8 cellular contexts compared by ENCODE assay signal in the genomic region with DNA sequence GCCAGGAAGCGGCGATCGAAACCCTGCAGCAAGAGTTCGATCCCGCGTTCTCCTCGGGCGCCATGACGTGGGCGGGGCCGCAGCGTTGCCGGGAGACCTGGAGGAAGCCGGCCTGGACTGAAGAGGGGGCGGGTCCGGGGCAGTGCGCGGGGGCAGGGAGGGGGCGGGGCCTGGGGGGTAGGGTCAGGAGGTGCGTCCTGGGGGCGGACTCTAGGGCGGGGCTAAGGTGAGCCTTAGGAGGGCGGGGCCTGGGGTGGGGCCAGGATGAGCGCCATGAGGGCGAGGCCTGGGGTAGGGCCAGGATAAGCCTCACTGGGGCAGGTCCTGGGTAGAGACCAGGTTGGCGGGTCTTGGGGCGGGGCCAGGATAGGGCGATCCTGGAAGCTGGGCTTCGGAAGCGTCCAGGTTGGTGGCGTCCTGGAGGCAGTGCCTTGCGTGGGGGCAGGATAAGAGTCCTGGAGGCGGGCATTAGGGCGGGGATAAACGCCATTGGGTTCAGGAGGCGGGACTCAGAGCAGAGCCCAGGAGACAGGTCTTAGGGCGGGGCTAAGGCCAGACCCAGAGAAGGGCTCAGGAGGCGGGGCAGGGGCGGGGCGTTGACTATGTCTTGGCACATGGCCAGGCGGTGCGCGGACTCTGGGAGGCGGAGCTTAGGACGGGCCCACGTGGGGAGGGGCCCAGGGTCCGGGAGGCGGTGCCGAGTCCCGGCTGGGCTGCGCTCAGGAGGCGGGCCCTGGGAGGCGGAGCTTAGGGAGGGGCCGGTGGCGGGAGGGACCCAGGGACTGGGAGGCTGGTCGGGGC. TPM values are rescaled to one million over a fixed set of nuclear protein-coding genes. Genes with fewer than 3 reads are reported as not detected.
DNase-seq lines count a peak whose midpoint lies in the region; ATAC-seq, FAIRE-seq and TF ChIP-seq lines count a peak whose summit lies in the region.
"Not testable (repeated sequence)": the region's sequence is repeated elsewhere in the genome, so short reads cannot be mapped to it uniquely, and the experiment has no call there.

No MANE protein-coding gene starts in this region.

- CTCF ChIA-PET in A549 (lab: Yijun Ruan, JAX) = not testable (repeated sequence)

- peak; percentile 43 for TF ChIP-seq POLR2A in A549 (IDR thresholded peaks at IDR 0.05; ENCODE audit: low read length)

- not testable (repeated sequence) for H3K36me3 ChIP-seq in skeletal muscle satellite cell (ENCODE audit: insufficient read depth, low read length)

- not testable (repeated sequence) for TF ChIP-seq RAD21 in A549 (conservative IDR thresholded peaks at IDR 0.05 in 1 of 2, IDR thresholded peaks at IDR 0.05 in 1 of 2)

- FAIRE-seq in A549 (lab: Jason Lieb, UNC) = not testable (repeated sequence)

- TF ChIP-seq CTCF in A549 (IDR thresholded peaks at IDR 0.05); cardiac fibroblast (IDR thresholded peaks at IDR 0.05; ENCODE audit: low read depth, low read length): not testable (repeated sequence)

- not testable (repeated sequence) for H3K9me3 ChIP-seq in A549; skeletal muscle satellite cell (replicated peaks; ENCODE audit: low read length)

- POLR2A ChIA-PET in A549 (lab: Yijun Ruan, JAX) = interaction anchor here (0.5 to 0.6 kb wide), 3 partner anchors 161 to 216 kb away, joined by 3 to 6 read pairs (median 5); no protein-coding TSS in a partner anchor

- H3K27ac ChIP-seq in A549 = peak overlapping the region; percentile 82 to 90

- H3K9ac ChIP-seq in skeletal muscle satellite cell (ENCODE audit: low read depth, low read length) = peak overlapping the region; percentile 93

- not testable (repeated sequence) for H3K27me3 ChIP-seq in skeletal muscle satellite cell (ENCODE audit: control insufficient read depth, insufficient read depth, low read length)

- not testable (repeated sequence) for TF ChIP-seq EP300 in A549 (IDR thresholded peaks at IDR 0.05)

- peak; percentile 96 to 100 for ATAC-seq in A549
- ATAC-seq in GM18907 (IDR thresholded peaks at IDR 0.05; ENCODE audit: unreplicated experiment) = peak; percentile 84
- peak; percentile 82 for ATAC-seq in HG03196 (IDR thresholded peaks at IDR 0.05; ENCODE audit: unreplicated experiment)

- peak overlapping the region; percentile 81 for H3K4me2 ChIP-seq in A549
- peak overlapping the region; percentile 95 for H3K4me2 ChIP-seq in skeletal muscle satellite cell (ENCODE audit: low read length)

- DNase-seq in A549 (ENCODE audit: low read depth in 1 of 2, low spot score in 1 of 2) (peak; percentile 54 to 98), NCI-H345 treated with DMSO at 0.1 percent for 48 hours (lab: John Stamatoyannopoulos, UW; ENCODE audit: unreplicated experiment) (peak; percentile 80), cardiac fibroblast (ENCODE audit: low read depth in 2 of 2) (peak; percentile 97 to 99), iPS-NIHi11 (ENCODE audit: low spot score) (peak; percentile 85)
- peak; percentile 93 to 99 (median 97) for DNase-seq in activated CD4-positive, CD25-positive, alpha-beta regulatory T cell (lab: John Stamatoyannopoulos, UW)

- H3K4me3 ChIP-seq in A549 (peak overlapping the region; percentile 67), cardiac fibroblast (replicated peaks in 1 of 2; ENCODE audit: low read depth in 2 of 2, low read length in 2 of 2) (peak overlapping the region; percentile 60 to 69), skeletal muscle satellite cell (ENCODE audit: low read length) (peak overlapping the region; percentile 81)

- 2% methylated on average over 24 of the region's 56 CpGs for WGBS in A549 (ENCODE audit: missing lambda C conversion rate)

- not testable (repeated sequence) for H3K4me1 ChIP-seq in A549; skeletal muscle satellite cell (ENCODE audit: control insufficient read depth, insufficient read depth, low read length)

TF ChIP-seq in A549, 52 proteins besides CTCF, POLR2A, EP300 and RAD21:
- TF ChIP-seq KDM5A (IDR thresholded peaks at IDR 0.05) (peak; percentile 48; the same call in 1 of the 2 replicates), MAZ (IDR thresholded peaks at IDR 0.05; ENCODE audit: borderline replicate concordance, low read depth, low read length) (peak; percentile 56; the same call in 1 of the 2 replicates)

RNA-seq across cellular contexts. Expression of a gene that starts 15.7 kb away (rescaled TPM):
- 0.03 and 0.04 TPM in 2 replicates for polyA plus RNA-seq in A549 (2011; rRNA removed)
- polyA plus RNA-seq in A549 (2012; cell fraction: cytosol; rRNA removed) = 0.04 TPM in 2 replicates
- 0.12 and 0.24 TPM in 2 replicates for polyA plus RNA-seq in A549 (2012; cell fraction: nucleus; rRNA removed)
- 0.07 TPM in 1 of 3 replicates, not detected in the others for polyA plus RNA-seq in A549 (2017; fragmentation: RNase III; extraction: RNeasy Plus Mini Kit Qiagen cat#74134 plus additional on column Dnase treatment)
- not detected in 2 replicates for polyA minus RNA-seq in A549 (2011; rRNA and poly(A)+ RNA removed)
- total RNA-seq in skeletal muscle satellite cell (2012; rRNA removed) = under 0.01 and 0.22 TPM in 2 replicates

Comparison
In these comparisons a context has a peak if more than half of its experiments do, and no peak if none do; other contexts are left out.
1. Peak in every context shown above with its lines: DNase-seq, ATAC-seq, H3K4me3 ChIP-seq and H3K27ac ChIP-seq.